Comparison of ENCODE assay signal across 1 cellular context in the genomic region with DNA sequence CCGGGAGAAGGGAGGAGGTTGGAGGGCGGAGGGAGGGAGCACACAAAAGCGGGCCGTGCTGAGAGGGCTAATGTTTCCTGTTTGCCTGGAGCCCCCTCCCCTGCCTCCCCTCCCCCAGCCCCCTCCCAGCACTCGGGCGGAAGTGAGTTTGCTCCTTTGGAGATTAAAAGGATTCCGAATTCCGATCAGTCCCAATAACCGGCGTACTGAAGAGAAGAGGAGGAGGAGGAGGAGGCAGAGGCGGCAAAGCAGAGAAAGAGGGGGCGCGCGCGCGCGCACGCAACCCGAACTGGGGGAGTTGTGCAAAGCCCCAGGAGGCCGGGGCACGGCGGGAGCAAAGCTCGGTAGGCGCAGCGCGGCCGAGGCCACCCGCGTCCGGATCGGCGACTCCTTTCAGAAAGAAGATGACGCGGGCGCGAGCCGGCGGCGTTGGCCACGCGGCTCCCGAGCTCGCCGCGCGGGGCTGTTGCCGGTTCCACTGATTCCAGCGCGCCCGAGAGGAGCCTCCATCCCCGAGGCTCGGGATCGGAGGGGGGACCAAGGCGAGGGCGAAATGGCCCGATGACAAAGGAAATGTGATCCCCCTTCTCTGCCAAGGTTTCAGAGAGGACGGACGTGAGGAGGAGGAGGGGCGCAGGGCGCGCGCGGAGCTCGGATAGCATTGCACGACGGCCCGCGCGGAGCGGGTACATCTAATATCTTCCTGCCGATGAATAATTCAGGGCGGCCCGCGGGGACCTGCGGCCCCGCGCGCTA.
A peak's percentile ranks its signal among the peaks of the same experiment; 100 is the strongest.
TF ChIP-seq lines count a peak whose summit lies in the region.

No MANE protein-coding gene starts in this region.

TF ChIP-seq in HepG2, 621 proteins besides CTCF, POLR2A, EP300 and RAD21 (continued from another document and continues in another):
- TF ChIP-seq, protein P1, sequence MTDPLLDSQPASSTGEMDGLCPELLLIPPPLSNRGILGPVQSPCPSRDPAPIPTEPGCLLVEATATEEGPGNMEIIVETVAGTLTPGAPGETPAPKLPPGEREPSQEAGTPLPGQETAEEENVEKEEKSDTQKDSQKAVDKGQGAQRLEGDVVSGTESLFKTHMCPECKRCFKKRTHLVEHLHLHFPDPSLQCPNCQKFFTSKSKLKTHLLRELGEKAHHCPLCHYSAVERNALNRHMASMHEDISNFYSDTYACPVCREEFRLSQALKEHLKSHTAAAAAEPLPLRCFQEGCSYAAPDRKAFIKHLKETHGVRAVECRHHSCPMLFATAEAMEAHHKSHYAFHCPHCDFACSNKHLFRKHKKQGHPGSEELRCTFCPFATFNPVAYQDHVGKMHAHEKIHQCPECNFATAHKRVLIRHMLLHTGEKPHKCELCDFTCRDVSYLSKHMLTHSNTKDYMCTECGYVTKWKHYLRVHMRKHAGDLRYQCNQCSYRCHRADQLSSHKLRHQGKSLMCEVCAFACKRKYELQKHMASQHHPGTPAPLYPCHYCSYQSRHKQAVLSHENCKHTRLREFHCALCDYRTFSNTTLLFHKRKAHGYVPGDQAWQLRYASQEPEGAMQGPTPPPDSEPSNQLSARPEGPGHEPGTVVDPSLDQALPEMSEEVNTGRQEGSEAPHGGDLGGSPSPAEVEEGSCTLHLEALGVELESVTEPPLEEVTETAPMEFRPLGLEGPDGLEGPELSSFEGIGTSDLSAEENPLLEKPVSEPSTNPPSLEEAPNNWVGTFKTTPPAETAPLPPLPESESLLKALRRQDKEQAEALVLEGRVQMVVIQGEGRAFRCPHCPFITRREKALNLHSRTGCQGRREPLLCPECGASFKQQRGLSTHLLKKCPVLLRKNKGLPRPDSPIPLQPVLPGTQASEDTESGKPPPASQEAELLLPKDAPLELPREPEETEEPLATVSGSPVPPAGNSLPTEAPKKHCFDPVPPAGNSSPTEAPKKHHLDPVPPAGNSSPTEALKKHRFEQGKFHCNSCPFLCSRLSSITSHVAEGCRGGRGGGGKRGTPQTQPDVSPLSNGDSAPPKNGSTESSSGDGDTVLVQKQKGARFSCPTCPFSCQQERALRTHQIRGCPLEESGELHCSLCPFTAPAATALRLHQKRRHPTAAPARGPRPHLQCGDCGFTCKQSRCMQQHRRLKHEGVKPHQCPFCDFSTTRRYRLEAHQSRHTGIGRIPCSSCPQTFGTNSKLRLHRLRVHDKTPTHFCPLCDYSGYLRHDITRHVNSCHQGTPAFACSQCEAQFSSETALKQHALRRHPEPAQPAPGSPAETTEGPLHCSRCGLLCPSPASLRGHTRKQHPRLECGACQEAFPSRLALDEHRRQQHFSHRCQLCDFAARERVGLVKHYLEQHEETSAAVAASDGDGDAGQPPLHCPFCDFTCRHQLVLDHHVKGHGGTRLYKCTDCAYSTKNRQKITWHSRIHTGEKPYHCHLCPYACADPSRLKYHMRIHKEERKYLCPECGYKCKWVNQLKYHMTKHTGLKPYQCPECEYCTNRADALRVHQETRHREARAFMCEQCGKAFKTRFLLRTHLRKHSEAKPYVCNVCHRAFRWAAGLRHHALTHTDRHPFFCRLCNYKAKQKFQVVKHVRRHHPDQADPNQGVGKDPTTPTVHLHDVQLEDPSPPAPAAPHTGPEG (CRISPR knock-in tag; IDR thresholded peaks at IDR 0.05), result no peak
- peak; percentile 37; the same call in 1 of the 2 replicates for TF ChIP-seq SMAD3 (CRISPR knock-in tag; IDR thresholded peaks at IDR 0.05)
- TF ChIP-seq BRCA1 (CRISPR knock-in tag; IDR thresholded peaks at IDR 0.05), result no peak
- TF ChIP-seq RELA (CRISPR knock-in tag; IDR thresholded peaks at IDR 0.05), result no peak
- TF ChIP-seq ZNF367 (CRISPR knock-in tag; IDR thresholded peaks at IDR 0.05; ENCODE audit: borderline replicate concordance), result no peak
- peak; percentile 39; the same call in 1 of the 2 replicates for TF ChIP-seq ZNF138 (CRISPR knock-in tag; IDR thresholded peaks at IDR 0.05; ENCODE audit: low read depth)
- TF ChIP-seq FLYWCH1 (CRISPR knock-in tag; IDR thresholded peaks at IDR 0.05), result no peak
- no peak for TF ChIP-seq U2AF1 (optimal IDR thresholded peaks at IDR 0.05; ENCODE audit: low read depth, low read length)
- no peak for TF ChIP-seq FOXK2 (IDR thresholded peaks at IDR 0.05)
- no peak for TF ChIP-seq U2AF2 (IDR thresholded peaks at IDR 0.05; ENCODE audit: low read depth, low read length)
- TF ChIP-seq, protein P2, sequence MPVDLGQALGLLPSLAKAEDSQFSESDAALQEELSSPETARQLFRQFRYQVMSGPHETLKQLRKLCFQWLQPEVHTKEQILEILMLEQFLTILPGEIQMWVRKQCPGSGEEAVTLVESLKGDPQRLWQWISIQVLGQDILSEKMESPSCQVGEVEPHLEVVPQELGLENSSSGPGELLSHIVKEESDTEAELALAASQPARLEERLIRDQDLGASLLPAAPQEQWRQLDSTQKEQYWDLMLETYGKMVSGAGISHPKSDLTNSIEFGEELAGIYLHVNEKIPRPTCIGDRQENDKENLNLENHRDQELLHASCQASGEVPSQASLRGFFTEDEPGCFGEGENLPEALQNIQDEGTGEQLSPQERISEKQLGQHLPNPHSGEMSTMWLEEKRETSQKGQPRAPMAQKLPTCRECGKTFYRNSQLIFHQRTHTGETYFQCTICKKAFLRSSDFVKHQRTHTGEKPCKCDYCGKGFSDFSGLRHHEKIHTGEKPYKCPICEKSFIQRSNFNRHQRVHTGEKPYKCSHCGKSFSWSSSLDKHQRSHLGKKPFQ (CRISPR knock-in tag; IDR thresholded peaks at IDR 0.05; ENCODE audit: insufficient replicate concordance), result no peak
- peak; percentile 64 for TF ChIP-seq ARNTL (CRISPR knock-in tag; IDR thresholded peaks at IDR 0.05)
- TF ChIP-seq, protein P3, sequence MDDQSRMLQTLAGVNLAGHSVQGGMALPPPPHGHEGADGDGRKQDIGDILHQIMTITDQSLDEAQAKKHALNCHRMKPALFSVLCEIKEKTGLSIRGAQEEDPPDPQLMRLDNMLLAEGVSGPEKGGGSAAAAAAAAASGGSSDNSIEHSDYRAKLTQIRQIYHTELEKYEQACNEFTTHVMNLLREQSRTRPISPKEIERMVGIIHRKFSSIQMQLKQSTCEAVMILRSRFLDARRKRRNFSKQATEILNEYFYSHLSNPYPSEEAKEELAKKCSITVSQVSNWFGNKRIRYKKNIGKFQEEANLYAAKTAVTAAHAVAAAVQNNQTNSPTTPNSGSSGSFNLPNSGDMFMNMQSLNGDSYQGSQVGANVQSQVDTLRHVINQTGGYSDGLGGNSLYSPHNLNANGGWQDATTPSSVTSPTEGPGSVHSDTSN (CRISPR knock-in tag; IDR thresholded peaks at IDR 0.05; ENCODE audit: borderline replicate concordance), result no peak
- no peak for TF ChIP-seq ZNF552 (CRISPR knock-in tag; IDR thresholded peaks at IDR 0.05; ENCODE audit: borderline replicate concordance)
- TF ChIP-seq, protein P4, sequence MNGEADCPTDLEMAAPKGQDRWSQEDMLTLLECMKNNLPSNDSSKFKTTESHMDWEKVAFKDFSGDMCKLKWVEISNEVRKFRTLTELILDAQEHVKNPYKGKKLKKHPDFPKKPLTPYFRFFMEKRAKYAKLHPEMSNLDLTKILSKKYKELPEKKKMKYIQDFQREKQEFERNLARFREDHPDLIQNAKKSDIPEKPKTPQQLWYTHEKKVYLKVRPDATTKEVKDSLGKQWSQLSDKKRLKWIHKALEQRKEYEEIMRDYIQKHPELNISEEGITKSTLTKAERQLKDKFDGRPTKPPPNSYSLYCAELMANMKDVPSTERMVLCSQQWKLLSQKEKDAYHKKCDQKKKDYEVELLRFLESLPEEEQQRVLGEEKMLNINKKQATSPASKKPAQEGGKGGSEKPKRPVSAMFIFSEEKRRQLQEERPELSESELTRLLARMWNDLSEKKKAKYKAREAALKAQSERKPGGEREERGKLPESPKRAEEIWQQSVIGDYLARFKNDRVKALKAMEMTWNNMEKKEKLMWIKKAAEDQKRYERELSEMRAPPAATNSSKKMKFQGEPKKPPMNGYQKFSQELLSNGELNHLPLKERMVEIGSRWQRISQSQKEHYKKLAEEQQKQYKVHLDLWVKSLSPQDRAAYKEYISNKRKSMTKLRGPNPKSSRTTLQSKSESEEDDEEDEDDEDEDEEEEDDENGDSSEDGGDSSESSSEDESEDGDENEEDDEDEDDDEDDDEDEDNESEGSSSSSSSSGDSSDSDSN (CRISPR knock-in tag; IDR thresholded peaks at IDR 0.05), result peak; percentile 65
- peak; percentile 78 for TF ChIP-seq ELF3 (CRISPR knock-in tag; IDR thresholded peaks at IDR 0.05)
- TF ChIP-seq, protein P5, sequence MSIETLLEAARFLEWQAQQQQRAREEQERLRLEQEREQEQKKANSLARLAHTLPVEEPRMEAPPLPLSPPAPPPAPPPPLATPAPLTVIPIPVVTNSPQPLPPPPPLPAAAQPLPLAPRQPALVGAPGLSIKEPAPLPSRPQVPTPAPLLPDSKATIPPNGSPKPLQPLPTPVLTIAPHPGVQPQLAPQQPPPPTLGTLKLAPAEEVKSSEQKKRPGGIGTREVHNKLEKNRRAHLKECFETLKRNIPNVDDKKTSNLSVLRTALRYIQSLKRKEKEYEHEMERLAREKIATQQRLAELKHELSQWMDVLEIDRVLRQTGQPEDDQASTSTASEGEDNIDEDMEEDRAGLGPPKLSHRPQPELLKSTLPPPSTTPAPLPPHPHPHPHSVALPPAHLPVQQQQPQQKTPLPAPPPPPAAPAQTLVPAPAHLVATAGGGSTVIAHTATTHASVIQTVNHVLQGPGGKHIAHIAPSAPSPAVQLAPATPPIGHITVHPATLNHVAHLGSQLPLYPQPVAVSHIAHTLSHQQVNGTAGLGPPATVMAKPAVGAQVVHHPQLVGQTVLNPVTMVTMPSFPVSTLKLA (IDR thresholded peaks at IDR 0.05), result no peak
- TF ChIP-seq, protein P6, sequence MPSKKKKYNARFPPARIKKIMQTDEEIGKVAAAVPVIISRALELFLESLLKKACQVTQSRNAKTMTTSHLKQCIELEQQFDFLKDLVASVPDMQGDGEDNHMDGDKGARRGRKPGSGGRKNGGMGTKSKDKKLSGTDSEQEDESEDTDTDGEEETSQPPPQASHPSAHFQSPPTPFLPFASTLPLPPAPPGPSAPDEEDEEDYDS (CRISPR knock-in tag; IDR thresholded peaks at IDR 0.05), result peak; percentile 85
- TF ChIP-seq, protein P7, sequence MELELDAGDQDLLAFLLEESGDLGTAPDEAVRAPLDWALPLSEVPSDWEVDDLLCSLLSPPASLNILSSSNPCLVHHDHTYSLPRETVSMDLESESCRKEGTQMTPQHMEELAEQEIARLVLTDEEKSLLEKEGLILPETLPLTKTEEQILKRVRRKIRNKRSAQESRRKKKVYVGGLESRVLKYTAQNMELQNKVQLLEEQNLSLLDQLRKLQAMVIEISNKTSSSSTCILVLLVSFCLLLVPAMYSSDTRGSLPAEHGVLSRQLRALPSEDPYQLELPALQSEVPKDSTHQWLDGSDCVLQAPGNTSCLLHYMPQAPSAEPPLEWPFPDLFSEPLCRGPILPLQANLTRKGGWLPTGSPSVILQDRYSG (CRISPR knock-in tag; IDR thresholded peaks at IDR 0.05), result no peak
- no peak for TF ChIP-seq ZNF530 (CRISPR knock-in tag; IDR thresholded peaks at IDR 0.05; ENCODE audit: low read depth)
- no peak; the same call in 1 of the 2 replicates for TF ChIP-seq SALL2 (CRISPR knock-in tag; IDR thresholded peaks at IDR 0.05)
- TF ChIP-seq IRF2 (CRISPR knock-in tag; IDR thresholded peaks at IDR 0.05), result no peak; the same call in 1 of the 2 replicates
- TF ChIP-seq ZNF264 (CRISPR knock-in tag; IDR thresholded peaks at IDR 0.05), result no peak
- TF ChIP-seq, protein P8, sequence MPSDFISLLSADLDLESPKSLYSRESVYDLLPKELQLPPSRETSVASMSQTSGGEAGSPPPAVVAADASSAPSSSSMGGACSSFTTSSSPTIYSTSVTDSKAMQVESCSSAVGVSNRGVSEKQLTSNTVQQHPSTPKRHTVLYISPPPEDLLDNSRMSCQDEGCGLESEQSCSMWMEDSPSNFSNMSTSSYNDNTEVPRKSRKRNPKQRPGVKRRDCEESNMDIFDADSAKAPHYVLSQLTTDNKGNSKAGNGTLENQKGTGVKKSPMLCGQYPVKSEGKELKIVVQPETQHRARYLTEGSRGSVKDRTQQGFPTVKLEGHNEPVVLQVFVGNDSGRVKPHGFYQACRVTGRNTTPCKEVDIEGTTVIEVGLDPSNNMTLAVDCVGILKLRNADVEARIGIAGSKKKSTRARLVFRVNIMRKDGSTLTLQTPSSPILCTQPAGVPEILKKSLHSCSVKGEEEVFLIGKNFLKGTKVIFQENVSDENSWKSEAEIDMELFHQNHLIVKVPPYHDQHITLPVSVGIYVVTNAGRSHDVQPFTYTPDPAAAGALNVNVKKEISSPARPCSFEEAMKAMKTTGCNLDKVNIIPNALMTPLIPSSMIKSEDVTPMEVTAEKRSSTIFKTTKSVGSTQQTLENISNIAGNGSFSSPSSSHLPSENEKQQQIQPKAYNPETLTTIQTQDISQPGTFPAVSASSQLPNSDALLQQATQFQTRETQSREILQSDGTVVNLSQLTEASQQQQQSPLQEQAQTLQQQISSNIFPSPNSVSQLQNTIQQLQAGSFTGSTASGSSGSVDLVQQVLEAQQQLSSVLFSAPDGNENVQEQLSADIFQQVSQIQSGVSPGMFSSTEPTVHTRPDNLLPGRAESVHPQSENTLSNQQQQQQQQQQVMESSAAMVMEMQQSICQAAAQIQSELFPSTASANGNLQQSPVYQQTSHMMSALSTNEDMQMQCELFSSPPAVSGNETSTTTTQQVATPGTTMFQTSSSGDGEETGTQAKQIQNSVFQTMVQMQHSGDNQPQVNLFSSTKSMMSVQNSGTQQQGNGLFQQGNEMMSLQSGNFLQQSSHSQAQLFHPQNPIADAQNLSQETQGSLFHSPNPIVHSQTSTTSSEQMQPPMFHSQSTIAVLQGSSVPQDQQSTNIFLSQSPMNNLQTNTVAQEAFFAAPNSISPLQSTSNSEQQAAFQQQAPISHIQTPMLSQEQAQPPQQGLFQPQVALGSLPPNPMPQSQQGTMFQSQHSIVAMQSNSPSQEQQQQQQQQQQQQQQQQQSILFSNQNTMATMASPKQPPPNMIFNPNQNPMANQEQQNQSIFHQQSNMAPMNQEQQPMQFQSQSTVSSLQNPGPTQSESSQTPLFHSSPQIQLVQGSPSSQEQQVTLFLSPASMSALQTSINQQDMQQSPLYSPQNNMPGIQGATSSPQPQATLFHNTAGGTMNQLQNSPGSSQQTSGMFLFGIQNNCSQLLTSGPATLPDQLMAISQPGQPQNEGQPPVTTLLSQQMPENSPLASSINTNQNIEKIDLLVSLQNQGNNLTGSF (CRISPR knock-in tag; IDR thresholded peaks at IDR 0.05), result no peak; the same call in 1 of the 2 replicates
- peak; percentile 47; the same call in 1 of the 2 replicates for TF ChIP-seq ZNF589 (CRISPR knock-in tag; conservative IDR thresholded peaks at IDR 0.05)
- peak; percentile 84 for TF ChIP-seq AGO1 (IDR thresholded peaks at IDR 0.05; ENCODE audit: low read depth, low read length, poor library complexity, severe bottlenecking)
- TF ChIP-seq, protein P9, sequence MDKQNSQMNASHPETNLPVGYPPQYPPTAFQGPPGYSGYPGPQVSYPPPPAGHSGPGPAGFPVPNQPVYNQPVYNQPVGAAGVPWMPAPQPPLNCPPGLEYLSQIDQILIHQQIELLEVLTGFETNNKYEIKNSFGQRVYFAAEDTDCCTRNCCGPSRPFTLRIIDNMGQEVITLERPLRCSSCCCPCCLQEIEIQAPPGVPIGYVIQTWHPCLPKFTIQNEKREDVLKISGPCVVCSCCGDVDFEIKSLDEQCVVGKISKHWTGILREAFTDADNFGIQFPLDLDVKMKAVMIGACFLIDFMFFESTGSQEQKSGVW (CRISPR knock-in tag; IDR thresholded peaks at IDR 0.05; ENCODE audit: borderline replicate concordance), result no peak
- no peak; the same call in 1 of the 2 replicates for TF ChIP-seq ZFY (CRISPR knock-in tag; IDR thresholded peaks at IDR 0.05)
